Comparison of ENCODE assay signal across 2 cellular contexts in genomic region chr2:177556134-177556533, GRCh38.
TF ChIP-seq lines count a peak whose summit lies in the region.

No MANE protein-coding gene starts in this region.

TF ChIP-seq in HepG2, 621 proteins besides CTCF, POLR2A, EP300 and RAD21:
- TF ChIP-seq MAFK (conservative IDR thresholded peaks at IDR 0.05 in 1 of 2, IDR thresholded peaks at IDR 0.05 in 1 of 2; ENCODE audit: low read length in 2 of 2) = peak; percentile 72 to 81
- TF ChIP-seq MAFF (IDR thresholded peaks at IDR 0.05; ENCODE audit: low read depth, low read length) = peak; percentile 70
- TF ChIP-seq ZNF496 (CRISPR knock-in tag; IDR thresholded peaks at IDR 0.05; ENCODE audit: insufficient replicate concordance) = no peak
- no peak for TF ChIP-seq ZNF546 (CRISPR knock-in tag; conservative IDR thresholded peaks at IDR 0.05)

TF ChIP-seq in K562, 482 proteins besides CTCF, POLR2A, EP300 and RAD21 (continued from another document):
- TF ChIP-seq MAFF (IDR thresholded peaks at IDR 0.05; ENCODE audit: low read length) (peak; percentile 46; the same call in 1 of the 2 replicates), EP400 (IDR thresholded peaks at IDR 0.05) (no peak), MAFG (tag; conservative IDR thresholded peaks at IDR 0.05) (peak; percentile 74), ZNF316 (IDR thresholded peaks at IDR 0.05) (peak; percentile 85), MAFK (IDR thresholded peaks at IDR 0.05; ENCODE audit: low read length) (peak; percentile 51), FOSL1 (tag; conservative IDR thresholded peaks at IDR 0.05) (no peak)
